In genomic region chr10:123936426-123936825, GRCh38 we compare ENCODE assay signal across 36 cellular contexts. TPM values are rescaled to one million over a fixed set of nuclear protein-coding genes. Genes with fewer than 3 reads are reported as not detected.
"Had no signal": no experiment of that assay in that cellular context is flagged by ENCODE, and none has a peak within 500 bp of the region (broad histone marks: within the 10 kb centered on the region; RNA-seq: fewer than 3 reads in every experiment).

No MANE protein-coding gene starts in this region.

- H3K27me3 ChIP-seq: cardiac muscle cell had no signal

- H3K36me3 Mint-ChIP-seq: activated CD8-positive, alpha-beta memory T cell treated with anti-CD3 and anti-CD28 coated beads, Interleukin-2, amount 10 ng/mL, durations not matched to agents 7 days and 5 days; activated naive CD8-positive, alpha-beta T cell treated with anti-CD3 and anti-CD28 coated beads for 36 hours; T-cell had no signal

- H3K27me3 Mint-ChIP-seq: activated CD4-positive, alpha-beta memory T cell treated with anti-CD3 and anti-CD28 coated beads, Interleukin-2, amount 10 ng/mL, durations not matched to agents 7 days and 5 days; activated CD8-positive, alpha-beta memory T cell treated with anti-CD3 and anti-CD28 coated beads, Interleukin-2, amount 10 ng/mL, durations not matched to agents 7 days and 5 days had no signal

- H3K27ac ChIP-seq: cardiac muscle cell, RWPE1, VCaP had no signal

- H3K4me3 ChIP-seq: cardiac muscle cell had no signal

- H3K4me1 Mint-ChIP-seq: activated B cell treated with CpG ODN at 0.5 μM for 24 hours; activated CD8-positive, alpha-beta memory T cell treated with anti-CD3 and anti-CD28 coated beads, Interleukin-2, amount 10 ng/mL, durations not matched to agents 7 days and 5 days; activated naive CD8-positive, alpha-beta T cell treated with anti-CD3 and anti-CD28 coated beads for 36 hours; activated T-helper 17 cell treated with anti-CD3 and anti-CD28 coated beads, Interleukin-2, amount 50 U/mL, for 72 hours; central memory CD8-positive, alpha-beta T cell; T-cell; T-helper 17 cell had no signal

- H3K4me3 Mint-ChIP-seq: activated B cell treated with CpG ODN at 0.5 μM for 24 hours; activated CD4-positive, alpha-beta memory T cell treated with anti-CD3 and anti-CD28 coated beads, Interleukin-2, amount 10 ng/mL, durations not matched to agents 7 days and 5 days; activated CD8-positive, alpha-beta memory T cell treated with anti-CD3 and anti-CD28 coated beads, Interleukin-2, amount 10 ng/mL, durations not matched to agents 7 days and 5 days; activated naive CD8-positive, alpha-beta T cell treated with anti-CD3 and anti-CD28 coated beads for 36 hours; activated T-cell treated with anti-CD3 and anti-CD28 coated beads, Interleukin-2, amount 50 U/mL, for 72 hours; activated T-helper 17 cell treated with anti-CD3 and anti-CD28 coated beads, Interleukin-2, amount 50 U/mL, for 72 hours; central memory CD8-positive, alpha-beta T cell; T-cell; T-helper 17 cell had no signal

- H3K27ac Mint-ChIP-seq: activated B cell treated with CpG ODN at 0.5 μM for 24 hours; activated CD4-positive, alpha-beta memory T cell treated with anti-CD3 and anti-CD28 coated beads, Interleukin-2, amount 10 ng/mL, durations not matched to agents 7 days and 5 days; activated CD8-positive, alpha-beta memory T cell treated with anti-CD3 and anti-CD28 coated beads, Interleukin-2, amount 10 ng/mL, durations not matched to agents 7 days and 5 days; activated naive CD8-positive, alpha-beta T cell treated with anti-CD3 and anti-CD28 coated beads for 36 hours; activated T-cell treated with anti-CD3 and anti-CD28 coated beads, Interleukin-2, amount 50 U/mL, for 72 hours; activated T-helper 17 cell treated with anti-CD3 and anti-CD28 coated beads, Interleukin-2, amount 50 U/mL, for 72 hours; T-cell; T-helper 17 cell had no signal

- ATAC-seq: activated CD8-positive, alpha-beta memory T cell treated with anti-CD3 and anti-CD28 coated beads, Interleukin-2, amount 10 ng/mL, durations not matched to agents 7 days and 5 days; activated T-cell treated with anti-CD3 and anti-CD28 coated beads, Interleukin-2, amount 50 U/mL, for 72 hours; activated T-helper 17 cell treated with anti-CD3 and anti-CD28 coated beads, Interleukin-2, amount 50 U/mL, for 72 hours; PC-3; Right ventricle myocardium inferior; SK-N-SH treated with all-trans-retinoic acid at 6 μM for 48 hours; T-cell; T-helper 17 cell had no signal

- DNase-seq: activated B cell treated with CpG ODN at 0.5 μM for 24 hours; activated CD4-positive, alpha-beta memory T cell treated with anti-CD3 and anti-CD28 coated beads, Interleukin-2, amount 10 ng/mL, durations not matched to agents 7 days and 5 days; activated CD4-positive, alpha-beta T cell treated with anti-CD3 and anti-CD28 coated beads for 4 hours; activated CD4-positive, CD25-positive, alpha-beta regulatory T cell treated with anti-CD3 and anti-CD28 coated beads, Interleukin-2, amount 50 U/mL, for 72 hours; activated CD8-positive, alpha-beta memory T cell treated with anti-CD3 and anti-CD28 coated beads for 24 hours; activated CD8-positive, alpha-beta memory T cell treated with anti-CD3 and anti-CD28 coated beads, Interleukin-2, amount 10 ng/mL, durations not matched to agents 7 days and 5 days; activated effector memory CD4-positive, alpha-beta T cell treated with anti-CD3 and anti-CD28 coated beads, Interleukin-2, amount 50 U/mL, for 16 hours; activated naive CD4-positive, alpha-beta T cell; activated naive CD4-positive, alpha-beta T cell treated with anti-CD3 and anti-CD28 coated beads, Interleukin-2, amount 50 U/mL, for 16 hours; activated naive CD8-positive, alpha-beta T cell treated with anti-CD3 and anti-CD28 coated beads for 36 hours; activated T-cell treated with anti-CD3 and anti-CD28 coated beads, Interleukin-2, amount 50 U/mL, for 1 hour; activated T-cell treated with anti-CD3 and anti-CD28 coated beads, Interleukin-2, amount 50 U/mL, for 72 hours; amniotic stem cell; aorta; Karpas-422; NCI-H1105; NCI-H1417 treated with DMSO at 0.1 percent for 48 hours; NCI-H1694 treated with DMSO at 0.1 percent for 48 hours; NCI-H2029; NCI-H510A; NCI-H526; NCI-H748 treated with DMSO at 0.1 percent for 48 hours; NK-92 treated with Interleukin-12 subunit alpha and Interleukin-12 subunit beta, amount 100 ng/mL, for 24 hours; PC-3; SIG-M5; T-cell; T-helper 17 cell; T-helper 9 cell had no signal

- H3K36me3 ChIP-seq: cardiac muscle cell had no signal

RNA-seq across cellular contexts. Expression of gene CPXM2, which starts 44.8 kb away (rescaled TPM):
- total RNA-seq: activated B cell treated with CpG ODN at 0.5 μM for 24 hours; activated CD4-positive, alpha-beta memory T cell treated with anti-CD3 and anti-CD28 coated beads, Interleukin-2, amount 10 ng/mL, durations not matched to agents 7 days and 5 days; activated CD8-positive, alpha-beta memory T cell treated with anti-CD3 and anti-CD28 coated beads, Interleukin-2, amount 10 ng/mL, durations not matched to agents 7 days and 5 days; activated naive CD8-positive, alpha-beta T cell treated with anti-CD3 and anti-CD28 coated beads for 36 hours; activated T-cell treated with anti-CD3 and anti-CD28 coated beads, Interleukin-2, amount 50 U/mL, for 72 hours; activated T-helper 17 cell treated with anti-CD3 and anti-CD28 coated beads, Interleukin-2, amount 50 U/mL, for 72 hours; MCF 10A; PC-3; T-cell had no signal
